10 cellular contexts compared by ENCODE assay signal in genomic region chr2:40997362-40997761, GRCh38.
"Had no signal": no experiment of that assay in that cellular context is flagged by ENCODE, and none has a peak within 500 bp of the region (broad histone marks: within the 10 kb centered on the region; RNA-seq: fewer than 3 reads in every experiment).

No MANE protein-coding gene starts in this region.

- DNase-seq: GM23248, GOT3, H7, H9, HCEC 1CT, HFFc6 had no signal

- H2AFZ ChIP-seq: GM23248, GM23338 had no signal

- H3K4me2 ChIP-seq: GM23338 had no signal

- H3K9me3 ChIP-seq: HAP-1 had no signal

- H3K36me3 ChIP-seq: HAP-1 had no signal

- FAIRE-seq: H54 had no signal

- H3K27ac ChIP-seq: GM23248 had no signal

- H3K4me3 ChIP-seq: GM23248, GM23338, HAP-1 had no signal

- ATAC-seq: GM23338, HCT116 had no signal

- H3K4me1 ChIP-seq: HAP-1 had no signal

- H3K9ac ChIP-seq: GM23248 had no signal
